In genomic region chr7:116165717-116166116, GRCh38 we compare ENCODE assay signal across 1 cellular context.
A peak's percentile ranks its signal among the peaks of the same experiment; 100 is the strongest.
TF ChIP-seq lines count a peak whose summit lies in the region.

No MANE protein-coding gene starts in this region.

TF ChIP-seq in GM12878, 131 proteins besides CTCF, POLR2A, EP300 and RAD21 (continued from another document and continues in another):
- TF ChIP-seq ZBTB40 (IDR thresholded peaks at IDR 0.05; ENCODE audit: borderline replicate concordance) (no peak; the same call in 1 of the 2 replicates), CBX3 (IDR thresholded peaks at IDR 0.05; ENCODE audit: borderline replicate concordance, low read depth) (no peak), ZNF217 (IDR thresholded peaks at IDR 0.05) (peak; percentile 86), BRCA1 (IDR thresholded peaks at IDR 0.05; ENCODE audit: low read depth, low read length) (no peak), SIX5 (IDR thresholded peaks at IDR 0.05; ENCODE audit: low read depth, low read length, severe bottlenecking) (no peak), POLR2AphosphoS5 (IDR thresholded peaks at IDR 0.05; ENCODE audit: low read length) (no peak), SRF (IDR thresholded peaks at IDR 0.05; ENCODE audit: low read depth in 2 of 2, low read length in 2 of 2) (no peak), KAT2A (conservative IDR thresholded peaks at IDR 0.05; ENCODE audit: control insufficient read depth, low read depth, low read length) (no peak), DPF2 (IDR thresholded peaks at IDR 0.05) (peak; percentile 81; the same call in 1 of the 2 replicates), TCF7 (IDR thresholded peaks at IDR 0.05; ENCODE audit: borderline replicate concordance) (no peak), NR2C2 (IDR thresholded peaks at IDR 0.05; ENCODE audit: borderline replicate concordance, control insufficient read depth, insufficient read length, low read depth) (no peak), ZBTB4 (CRISPR knock-in tag; IDR thresholded peaks at IDR 0.05) (no peak), SMC3 (IDR thresholded peaks at IDR 0.05; ENCODE audit: borderline replicate concordance, low read length) (no peak), PAX8 (IDR thresholded peaks at IDR 0.05) (no peak), REST (IDR thresholded peaks at IDR 0.05; ENCODE audit: low read depth, low read length) (no peak), SMAD1 (IDR thresholded peaks at IDR 0.05; ENCODE audit: low read depth, partially characterized antibody) (no peak), RB1 (IDR thresholded peaks at IDR 0.05; ENCODE audit: borderline replicate concordance) (no peak), NFXL1 (IDR thresholded peaks at IDR 0.05; ENCODE audit: borderline replicate concordance) (no peak), ZZZ3 (IDR thresholded peaks at IDR 0.05; ENCODE audit: control insufficient read depth, insufficient read length, low read depth) (no peak), BCL3 (IDR thresholded peaks at IDR 0.05; ENCODE audit: borderline replicate concordance, insufficient read depth, low read depth, low read length, poor library complexity, severe bottlenecking) (no peak), EED (IDR thresholded peaks at IDR 0.05; ENCODE audit: low read depth) (peak; percentile 17; the same call in 1 of the 2 replicates), ATF2 (IDR thresholded peaks at IDR 0.05; ENCODE audit: low read length) (peak; percentile 65; the same call in 1 of the 2 replicates), CHD1 (IDR thresholded peaks at IDR 0.05; ENCODE audit: low read depth, low read length) (no peak), BHLHE40 (IDR thresholded peaks at IDR 0.05; ENCODE audit: borderline replicate concordance in 1 of 2, low read depth in 2 of 2, low read length in 1 of 2) (no peak), GABPA (IDR thresholded peaks at IDR 0.05; ENCODE audit: low read depth) (no peak), HDAC6 (IDR thresholded peaks at IDR 0.05; ENCODE audit: unreplicated experiment) (no peak), SMAD5 (IDR thresholded peaks at IDR 0.05; ENCODE audit: low read depth) (no peak), EZH2 (IDR thresholded peaks at IDR 0.05; ENCODE audit: borderline replicate concordance, control insufficient read depth, low read depth, low read length) (no peak), YY1 (IDR thresholded peaks at IDR 0.05; ENCODE audit: low read depth, low read length) (no peak), STAT3 (IDR thresholded peaks at IDR 0.05; ENCODE audit: low read depth, low read length) (no peak), BCLAF1 (IDR thresholded peaks at IDR 0.05) (no peak), YBX1 (IDR thresholded peaks at IDR 0.05) (no peak), WRNIP1 (IDR thresholded peaks at IDR 0.05; ENCODE audit: borderline replicate concordance, low read depth, low read length) (no peak), PAX5 (IDR thresholded peaks at IDR 0.05; ENCODE audit: borderline replicate concordance, low read depth, low read length) (0 out of 2 replicates have a peak, but pooled peaks have one; percentile 35), ZNF24 (IDR thresholded peaks at IDR 0.05) (no peak), PRDM15 (CRISPR knock-in tag; IDR thresholded peaks at IDR 0.05) (no peak), MTA3 (IDR thresholded peaks at IDR 0.05; ENCODE audit: borderline replicate concordance, low read length) (no peak), FOXM1 (IDR thresholded peaks at IDR 0.05; ENCODE audit: low read depth, low read length) (peak; percentile 81; the same call in 1 of the 2 replicates), STAT1 (conservative IDR thresholded peaks at IDR 0.05) (no peak), SP1 (IDR thresholded peaks at IDR 0.05; ENCODE audit: low read depth, low read length) (no peak), MTA2 (IDR thresholded peaks at IDR 0.05; ENCODE audit: low read depth) (peak; percentile 80), IKZF1 (conservative IDR thresholded peaks at IDR 0.05) (0 out of 2 replicates have a peak, but pooled peaks have one; percentile 48), BCL11A (IDR thresholded peaks at IDR 0.05; ENCODE audit: low read depth, low read length) (peak; percentile 62; the same call in 1 of the 2 replicates), FOXK2 (IDR thresholded peaks at IDR 0.05) (no peak), RELA (IDR thresholded peaks at IDR 0.05; ENCODE audit: borderline replicate concordance, partially characterized antibody) (no peak)
